Comparison of ENCODE assay signal across 31 cellular contexts in genomic region chr1:18247151-18247550, GRCh38.
DNase-seq lines count a peak whose midpoint lies in the region; ATAC-seq, FAIRE-seq and TF ChIP-seq lines count a peak whose summit lies in the region.
"Had no signal": no experiment of that assay in that cellular context is flagged by ENCODE, and none has a peak within 500 bp of the region (broad histone marks: within the 10 kb centered on the region; RNA-seq: fewer than 3 reads in every experiment).

No MANE protein-coding gene starts in this region.

- H3K27ac ChIP-seq in kidney (ENCODE audit: low read depth in 2 of 2, low read length in 2 of 2), result no peak overlapping the region
- no peak overlapping the region for H3K27ac ChIP-seq in neuronal stem cell (replicated peaks; ENCODE audit: low read length)
- H3K27ac ChIP-seq: 22Rv1; A549; BLaER1; BLaER1 treated with 17β-estradiol and CSF1 and Interleukin-3, amounts not matched to agents 10 nM and 100 nM; C4-2B had no signal

- no peak for TF ChIP-seq CTCF in kidney (IDR thresholded peaks at IDR 0.05; ENCODE audit: borderline replicate concordance, extremely low read depth, insufficient read depth)

- no CpG with 5 or more reads among the region's 4 CpGs for WGBS in neuronal stem cell (ENCODE audit: extremely low coverage in 2 of 2, insufficient read length in 2 of 2, insufficient replicate concordance in 1 of 2), 2 donors

- H3K4me1 ChIP-seq in kidney (ENCODE audit: control insufficient read depth in 1 of 2, insufficient read depth in 1 of 2, low read depth in 1 of 2, low read length in 2 of 2) (no peaks in the 10 kb centered on the region), neuronal stem cell (ENCODE audit: control insufficient read depth in 2 of 2, insufficient read depth in 1 of 2, low read depth in 1 of 2, low read length in 2 of 2) (no peaks in the 10 kb centered on the region)
- H3K4me1 ChIP-seq: A549; BLaER1; BLaER1 treated with 17β-estradiol and CSF1 and Interleukin-3, amounts not matched to agents 10 nM and 100 nM; Caco-2 had no signal

- FAIRE-seq in kidney (lab: Jason Lieb, UNC), result no peak
- FAIRE-seq: A204.1, A549, D721Med had no signal

- no peak overlapping the region for H4K8ac ChIP-seq in neuronal stem cell (ENCODE audit: low read depth, low read length)

- no peaks in the 10 kb centered on the region for H3K36me3 Mint-ChIP-seq in activated CD8-positive, alpha-beta memory T cell treated with anti-CD3 and anti-CD28 coated beads, Interleukin-2, amount 10 ng/mL, durations not matched to agents 7 days and 5 days
- H3K36me3 Mint-ChIP-seq: CD14-positive monocyte; CD4-positive, alpha-beta memory T cell; CD4-positive, CD25-positive, alpha-beta regulatory T cell; CD8-positive, alpha-beta memory T cell; CD8-positive, alpha-beta T cell had no signal

- H3K9me3 ChIP-seq in kidney (ENCODE audit: control insufficient read depth in 1 of 2, low read length in 2 of 2) (peaks cover 0 to 2% of the 10 kb centered on the region in 2 donors), neuronal stem cell (replicated peaks in 1 of 2; ENCODE audit: control insufficient read depth in 2 of 2, insufficient read depth in 1 of 2, low read depth in 1 of 2, low read length in 2 of 2) (no peaks in the 10 kb centered on the region)
- H3K9me3 ChIP-seq: A549, BE2C, BLaER1, Caco-2 had no signal

- H3K4me3 Mint-ChIP-seq in activated CD8-positive, alpha-beta memory T cell treated with anti-CD3 and anti-CD28 coated beads, Interleukin-2, amount 10 ng/mL, durations not matched to agents 7 days and 5 days, result no peak overlapping the region
- H3K4me3 Mint-ChIP-seq: B cell; CD14-positive monocyte; CD4-positive, alpha-beta memory T cell; CD4-positive, alpha-beta T cell; CD4-positive, CD25-positive, alpha-beta regulatory T cell; CD8-positive, alpha-beta memory T cell; CD8-positive, alpha-beta T cell had no signal

- H2BK120ac ChIP-seq in neuronal stem cell (ENCODE audit: low read depth, low read length), result no peak overlapping the region

- no peak overlapping the region for H2BK12ac ChIP-seq in neuronal stem cell (ENCODE audit: low read length)

- no peak overlapping the region for H2AK5ac ChIP-seq in neuronal stem cell (ENCODE audit: low read depth, low read length)

- CTCF ChIA-PET in activated CD8-positive, alpha-beta memory T cell treated with anti-CD3 and anti-CD28 coated beads, Interleukin-2, amount 10 ng/mL, durations not matched to agents 7 days and 5 days (lab: Charles Lee), result no interaction called here

- no peak overlapping the region for H3K4me2 ChIP-seq in neuronal stem cell (ENCODE audit: insufficient read depth, low read length, poor library complexity, severe bottlenecking)
- H3K4me2 ChIP-seq: A549; BLaER1; BLaER1 treated with 17β-estradiol and CSF1 and Interleukin-3, amounts not matched to agents 10 nM and 100 nM had no signal

- intact Hi-C loops in kidney (cut with DNase I), result no loop called here

- no peak overlapping the region for H3K4me3 ChIP-seq in kidney (ENCODE audit: low read length in 2 of 2)
- H3K4me3 ChIP-seq in neuronal stem cell (ENCODE audit: low read length in 2 of 2), result no peak overlapping the region
- H3K4me3 ChIP-seq: A549; BLaER1; BLaER1 treated with 17β-estradiol and CSF1 and Interleukin-3, amounts not matched to agents 10 nM and 100 nM had no signal

- ATAC-seq in activated CD8-positive, alpha-beta memory T cell treated with anti-CD3 and anti-CD28 coated beads, Interleukin-2, amount 10 ng/mL, durations not matched to agents 7 days and 5 days, result no peak
- ATAC-seq: CD8-positive, alpha-beta T cell had no signal

- peak overlapping the region; percentile 11 for H3K14ac ChIP-seq in neuronal stem cell (ENCODE audit: low read length)

- no peak overlapping the region for H3K9ac ChIP-seq in kidney (ENCODE audit: low read length in 2 of 2)
- peak overlapping the region; percentile 1 for H3K9ac ChIP-seq in neuronal stem cell (ENCODE audit: low read depth, low read length, poor library complexity)
- H3K9ac ChIP-seq: BLaER1; BLaER1 treated with 17β-estradiol and CSF1 and Interleukin-3, amounts not matched to agents 10 nM and 100 nM had no signal

- no peak overlapping the region for H3K23ac ChIP-seq in neuronal stem cell (ENCODE audit: low read depth, low read length, poor library complexity)

- no peak overlapping the region for H2BK15ac ChIP-seq in neuronal stem cell (ENCODE audit: low read length)

- no peak overlapping the region for H4K91ac ChIP-seq in neuronal stem cell (ENCODE audit: low read depth, low read length, poor library complexity)

- no peak overlapping the region for H3K4ac ChIP-seq in neuronal stem cell (ENCODE audit: low read length)

- no peaks in the 10 kb centered on the region for H3K27me3 ChIP-seq in neuronal stem cell (ENCODE audit: control insufficient read depth in 3 of 3, insufficient read depth in 3 of 3, low read depth in 1 of 3, low read length in 3 of 3)
- H3K27me3 ChIP-seq: BE2C, BLaER1 had no signal

- H2AFZ ChIP-seq in neuronal stem cell (ENCODE audit: low read length), result no peak overlapping the region

- no peaks in the 10 kb centered on the region for H3K36me3 ChIP-seq in kidney (ENCODE audit: control insufficient read depth in 1 of 2, insufficient read depth in 2 of 2, low read length in 2 of 2)
- no peaks in the 10 kb centered on the region for H3K36me3 ChIP-seq in neuronal stem cell (replicated peaks in 1 of 2; ENCODE audit: control insufficient read depth in 2 of 2, insufficient read depth in 2 of 2, low read length in 2 of 2)
- H3K36me3 ChIP-seq: BE2C; BLaER1; BLaER1 treated with 17β-estradiol and CSF1 and Interleukin-3, amounts not matched to agents 10 nM and 100 nM had no signal

- H3K27me3 Mint-ChIP-seq in activated CD8-positive, alpha-beta memory T cell treated with anti-CD3 and anti-CD28 coated beads, Interleukin-2, amount 10 ng/mL, durations not matched to agents 7 days and 5 days, result no peaks in the 10 kb centered on the region
- H3K27me3 Mint-ChIP-seq: CD4-positive, alpha-beta memory T cell; CD4-positive, CD25-positive, alpha-beta regulatory T cell had no signal

- H3K9me3 Mint-ChIP-seq in activated CD8-positive, alpha-beta memory T cell treated with anti-CD3 and anti-CD28 coated beads, Interleukin-2, amount 10 ng/mL, durations not matched to agents 7 days and 5 days (ENCODE audit: low read depth), result peaks cover 2% of the 10 kb centered on the region
- H3K9me3 Mint-ChIP-seq: CD4-positive, alpha-beta T cell had no signal

- H3K27ac Mint-ChIP-seq in activated CD8-positive, alpha-beta memory T cell treated with anti-CD3 and anti-CD28 coated beads, Interleukin-2, amount 10 ng/mL, durations not matched to agents 7 days and 5 days, result no peak overlapping the region
- H3K27ac Mint-ChIP-seq: B cell; CD14-positive monocyte; CD4-positive, alpha-beta memory T cell; CD4-positive, alpha-beta T cell; CD4-positive, CD25-positive, alpha-beta regulatory T cell; CD8-positive, alpha-beta memory T cell; CD8-positive, alpha-beta T cell had no signal

- peak overlapping the region; percentile 61 for H3K18ac ChIP-seq in neuronal stem cell (ENCODE audit: low read length)

- H3K79me1 ChIP-seq in neuronal stem cell (ENCODE audit: low read depth, low read length), result no peaks in the 10 kb centered on the region

- DNase-seq in kidney, result peak; percentile 51
- no peak for DNase-seq in neuronal stem cell (ENCODE audit: low spot score)
- DNase-seq in activated CD8-positive, alpha-beta memory T cell treated with anti-CD3 and anti-CD28 coated beads, Interleukin-2, amount 10 ng/mL, durations not matched to agents 7 days and 5 days, result no peak
- DNase-seq in hippocampal formation (lab: John Stamatoyannopoulos, UW), result no peak
- DNase-seq: 8988T; ACHN; AML-193; BE2C; C1 segment of cervical spinal cord; Caco-2; CD4-positive, alpha-beta memory T cell; CD4-positive, alpha-beta T cell; CD4-positive, CD25-positive, alpha-beta regulatory T cell; CD8-positive, alpha-beta memory T cell; CD8-positive, alpha-beta T cell; COR-L47; DMS 273 treated with DMSO at 0.1 percent for 48 hours; DMS153; DMS79; DMS79 treated with DMSO at 0.1 percent for 48 hours; DND-41; EL had no signal

- no peak overlapping the region for H2BK5ac ChIP-seq in neuronal stem cell (ENCODE audit: low read length)

- no peaks in the 10 kb centered on the region for H3K4me1 Mint-ChIP-seq in activated CD8-positive, alpha-beta memory T cell treated with anti-CD3 and anti-CD28 coated beads, Interleukin-2, amount 10 ng/mL, durations not matched to agents 7 days and 5 days
- H3K4me1 Mint-ChIP-seq: B cell; CD14-positive monocyte; CD4-positive, alpha-beta memory T cell; CD4-positive, CD25-positive, alpha-beta regulatory T cell; CD8-positive, alpha-beta memory T cell had no signal
